1 cellular context compared by ENCODE assay signal in genomic region chr9:136694163-136694864, GRCh38.
TF ChIP-seq lines count a peak whose summit lies in the region.

No MANE protein-coding gene starts in this region.

TF ChIP-seq in SK-N-SH, 30 proteins besides CTCF, POLR2A, EP300 and RAD21 (continued from another document):
- no peak for TF ChIP-seq ZBTB33 (IDR thresholded peaks at IDR 0.05; ENCODE audit: borderline replicate concordance, low read depth)
TF ChIP-seq in SK-N-SH: peak in this region for 1.
